In genomic region chr5:142363619-142363963, GRCh38 we compare ENCODE assay signal across 10 cellular contexts. TPM values are rescaled to one million over a fixed set of nuclear protein-coding genes. Genes with fewer than 3 reads are reported as not detected.
DNase-seq lines count a peak whose midpoint lies in the region; ATAC-seq and TF ChIP-seq lines count a peak whose summit lies in the region.
"Had no signal": no experiment of that assay in that cellular context is flagged by ENCODE, and none has a peak within 500 bp of the region (broad histone marks: within the 10 kb centered on the region; RNA-seq: fewer than 3 reads in every experiment).

No MANE protein-coding gene starts in this region.

- H3K4me3 Mint-ChIP-seq in nephron progenitor cell = no peak overlapping the region

- peak overlapping the region; percentile 100 for H3K27ac Mint-ChIP-seq in nephron progenitor cell

- H3K4me3 ChIP-seq in left ventricle myocardium inferior = no peak overlapping the region
- no peak overlapping the region for H3K4me3 ChIP-seq in ovary

- H3K4me1 Mint-ChIP-seq in nephron progenitor cell = peaks cover 89% of the 10 kb centered on the region

- H3K36me3 ChIP-seq in left ventricle myocardium inferior = no peaks in the 10 kb centered on the region
- no peaks in the 10 kb centered on the region for H3K36me3 ChIP-seq in ovary

- 92 to 94% (median 94%) methylated on average over 5 of the region's 5 CpGs for WGBS in ovary, 3 donors

- peaks cover 10% of the 10 kb centered on the region for H3K27me3 Mint-ChIP-seq in nephron progenitor cell (ENCODE audit: low read depth, poor library complexity)

- no peaks in the 10 kb centered on the region for H3K9me3 ChIP-seq in left ventricle myocardium inferior (replicated peaks)
- no peaks in the 10 kb centered on the region for H3K9me3 ChIP-seq in ovary

- no peak for TF ChIP-seq POLR2A in ovary (IDR thresholded peaks at IDR 0.05)

- no peak for DNase-seq in left ventricle myocardium inferior
- no peak for DNase-seq in Right ventricle myocardium superior
- DNase-seq in epithelial cell of prostate (ENCODE audit: low read depth, low spot score) = no peak
- no peak for DNase-seq in nephron progenitor cell
- DNase-seq in stimulated activated CD8-positive, alpha-beta memory T cell treated with anti-CD3 and anti-CD28 coated beads, Interleukin-4, amount 100 ng/mL, for 48 hours = no peak
- no peak for DNase-seq in hypothalamus (lab: John Stamatoyannopoulos, UW)
- DNase-seq in ovary = no peak
- DNase-seq: NCI-H1105, T-helper 2 cell had no signal

- no peak for ATAC-seq in Right ventricle myocardium superior (ENCODE audit: poor library complexity)
- no peak for ATAC-seq in GM19324 (IDR thresholded peaks at IDR 0.05; ENCODE audit: low FRiP score, unreplicated experiment)

- peaks cover 29% of the 10 kb centered on the region for H3K4me1 ChIP-seq in left ventricle myocardium inferior
- peaks cover 1% of the 10 kb centered on the region for H3K4me1 ChIP-seq in ovary (ENCODE audit: insufficient read depth)

- TF ChIP-seq EP300 in ovary (IDR thresholded peaks at IDR 0.05) = no peak

- peak overlapping the region; percentile 94 for H3K27ac ChIP-seq in left ventricle myocardium inferior (replicated peaks)
- H3K27ac ChIP-seq in epithelial cell of prostate = peak overlapping the region; percentile 99
- H3K27ac ChIP-seq in ovary = no peak overlapping the region

- TF ChIP-seq CTCF in left ventricle myocardium inferior (IDR thresholded peaks at IDR 0.05; ENCODE audit: borderline replicate concordance) (no peak), nephron progenitor cell (IDR thresholded peaks at IDR 0.05) (no peak), ovary (IDR thresholded peaks at IDR 0.05) (no peak)

- H3K9me3 Mint-ChIP-seq in nephron progenitor cell = no peaks in the 10 kb centered on the region

- intact Hi-C loops in left ventricle myocardium inferior (cut with micrococcal nuclease) = no loop called here
- intact Hi-C loops in Right ventricle myocardium superior (cut with DNase I) = no loop called here
- intact Hi-C loops in ovary (cut with DNase I) = no loop called here

- H3K36me3 Mint-ChIP-seq in nephron progenitor cell (ENCODE audit: low read depth) = peaks cover 4% of the 10 kb centered on the region

- H3K27me3 ChIP-seq in left ventricle myocardium inferior (ENCODE audit: low read depth) (no peaks in the 10 kb centered on the region), ovary (no peaks in the 10 kb centered on the region)

RNA-seq across cellular contexts. Expression of gene SPRY4, which starts 38.8 kb away (rescaled TPM):
- total RNA-seq in left ventricle myocardium inferior (10.2 TPM), Right ventricle myocardium superior (9.7 TPM), ovary (10 to 100 TPM in 1 of 7 donors, 1 to 10 TPM in 6; 1.9 to 15.9 (median 5.5) TPM)
- 1 to 10 TPM; 2.0 to 8.6 TPM for polyA plus RNA-seq in ovary

Comparison
In these comparisons a context has a peak if more than half of its experiments do, and no peak if none do; other contexts are left out.
1. H3K27ac ChIP-seq: peak in left ventricle myocardium inferior (single experiment) and epithelial cell of prostate (single experiment); none in ovary (0 of 2).